9 cellular contexts compared by ENCODE assay signal in the genomic region with DNA sequence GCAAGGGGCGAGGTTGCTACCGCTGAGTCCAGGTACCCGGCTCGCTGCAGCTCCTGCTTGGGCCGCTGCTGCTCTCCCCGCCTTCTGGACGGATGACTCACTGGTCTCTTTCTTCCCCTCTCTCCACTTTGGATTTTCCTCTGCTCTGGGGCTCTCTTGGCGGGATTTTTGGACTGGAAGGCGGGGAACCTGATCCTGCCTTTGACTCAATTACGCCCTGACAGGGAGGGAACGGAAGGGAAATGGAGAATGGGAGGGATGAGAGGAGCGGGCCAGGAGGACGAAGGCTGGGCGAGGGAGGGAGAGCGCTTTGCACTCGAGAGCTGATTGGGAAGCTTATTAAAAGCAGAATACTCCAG. TPM values are rescaled to one million over a fixed set of nuclear protein-coding genes. Genes with fewer than 3 reads are reported as not detected.
A peak's percentile ranks its signal among the peaks of the same experiment; 100 is the strongest.
DNase-seq lines count a peak whose midpoint lies in the region; ATAC-seq, FAIRE-seq and TF ChIP-seq lines count a peak whose summit lies in the region.
"Had no signal": no experiment of that assay in that cellular context is flagged by ENCODE, and none has a peak within 500 bp of the region (broad histone marks: within the 10 kb centered on the region; RNA-seq: fewer than 3 reads in every experiment).

A gene with protein sequence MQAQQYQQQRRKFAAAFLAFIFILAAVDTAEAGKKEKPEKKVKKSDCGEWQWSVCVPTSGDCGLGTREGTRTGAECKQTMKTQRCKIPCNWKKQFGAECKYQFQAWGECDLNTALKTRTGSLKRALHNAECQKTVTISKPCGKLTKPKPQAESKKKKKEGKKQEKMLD (minus strand): TSS at position 251 of the 359 bp plus-strand sequence. CDS start 88,760 bp downstream, outside the sequence.

- 6% methylated on average over 16 of the region's 16 CpGs for WGBS in liver
- WGBS in tibial nerve, 2 donors, result 0 to 1% methylated on average over 16 of the region's 16 CpGs

- H3K36me3 ChIP-seq in A673 (ENCODE audit: insufficient read depth, low read length, poor library complexity, severe bottlenecking) (no peaks in the 10 kb centered on the region), colonic mucosa (no peaks in the 10 kb centered on the region), liver (ENCODE audit: control insufficient read depth in 4 of 4, insufficient read depth in 3 of 4, low read depth in 1 of 4, low read length in 3 of 4) (no peaks in the 10 kb centered on the region), tibial nerve (no peaks in the 10 kb centered on the region)

- H3K9ac ChIP-seq in colonic mucosa (ENCODE audit: low read depth in 2 of 2, low read length in 2 of 2), result no peak within 1 kb of the TSS
- H3K9ac ChIP-seq in liver (ENCODE audit: low read depth in 1 of 2, low read length in 2 of 2), result no peak within 1 kb of the TSS

- BruUV-seq in A673 (replicated peaks; lab: Mats Ljungman, UMichigan), result no TSS peak

- no peak for TF ChIP-seq POLR2A in tibial nerve (IDR thresholded peaks at IDR 0.05)

- no peak within 1 kb of the TSS for H3K27ac ChIP-seq in A673 (ENCODE audit: low read depth, low read length, poor library complexity, severe bottlenecking)
- no peak within 1 kb of the TSS for H3K27ac ChIP-seq in colonic mucosa
- no peak within 1 kb of the TSS for H3K27ac ChIP-seq in liver (ENCODE audit: low read depth in 1 of 2, low read length in 2 of 2)
- peak within 1 kb of the TSS in 2 of 4 donors; percentile 71 to 75 for H3K27ac ChIP-seq in tibial nerve

- TF ChIP-seq CTCF in A673 (conservative IDR thresholded peaks at IDR 0.05; ENCODE audit: low read depth, low read length), result no peak
- no peak for TF ChIP-seq CTCF in colonic mucosa (IDR thresholded peaks at IDR 0.05)
- TF ChIP-seq CTCF in liver (IDR thresholded peaks at IDR 0.05; ENCODE audit: low read depth, low read length, missing input control), result no peak
- no peak for TF ChIP-seq CTCF in tibial nerve (IDR thresholded peaks at IDR 0.05)

- H3K4me1 ChIP-seq in A673 (ENCODE audit: insufficient read depth, low read length, poor library complexity, severe bottlenecking) (no peaks in the 10 kb centered on the region), colonic mucosa (no peaks in the 10 kb centered on the region), liver (ENCODE audit: control insufficient read depth in 4 of 4, insufficient read depth in 4 of 4, low read length in 3 of 4) (peaks cover 0 to 14% (median 11%) of the 10 kb centered on the region in 4 donors), tibial nerve (peaks cover 0 to 33% (median 0%) of the 10 kb centered on the region in 4 donors)

- ATAC-seq in HG03196 (IDR thresholded peaks at IDR 0.05; ENCODE audit: unreplicated experiment), result no peak

- peak in 1 of 2 donors; percentile 38 for TF ChIP-seq EP300 in tibial nerve (IDR thresholded peaks at IDR 0.05)

- CTCF ChIA-PET in A673 (lab: Charles Lee), result no interaction called here

- intact Hi-C loops in A673 (cut with micrococcal nuclease; ENCODE audit: unreplicated experiment), result no loop called here
- intact Hi-C loops in colonic mucosa (cut with DNase I), result no loop called here

- POLR2A ChIA-PET in A673 (lab: Charles Lee; ENCODE audit: low non-redundant PET), result no interaction called here

- H3K4me3 ChIP-seq in A673 (ENCODE audit: low read depth, low read length, poor library complexity, severe bottlenecking) (no peak within 1 kb of the TSS), colonic mucosa (peak within 1 kb of the TSS; percentile 16), liver (ENCODE audit: low read depth in 1 of 3, low read length in 3 of 3) (peak within 1 kb of the TSS; percentile 15 to 51 (median 37)), tibial nerve (peak within 1 kb of the TSS; percentile 27 to 50 (median 43))

- H3K9me3 ChIP-seq in A673 (ENCODE audit: low read depth, low read length, poor library complexity, severe bottlenecking) (no peaks in the 10 kb centered on the region), colonic mucosa (no peaks in the 10 kb centered on the region), liver (ENCODE audit: control insufficient read depth in 4 of 4, low read length in 3 of 4) (no peaks in the 10 kb centered on the region), tibial nerve (no peaks in the 10 kb centered on the region)

- FAIRE-seq in RCC 7860 (lab: Jason Lieb, UNC), result no peak

- TF ChIP-seq RAD21 in liver (IDR thresholded peaks at IDR 0.05), result peak; percentile 14 to 18

- no peaks in the 10 kb centered on the region for H3K27me3 ChIP-seq in A673 (replicated peaks; ENCODE audit: insufficient read depth, low read depth, low read length, poor library complexity)
- no peaks in the 10 kb centered on the region for H3K27me3 ChIP-seq in colonic mucosa
- peaks cover 0 to 7% (median 0%) of the 10 kb centered on the region in 4 donors for H3K27me3 ChIP-seq in liver (ENCODE audit: control insufficient read depth in 4 of 4, insufficient read depth in 4 of 4, low read length in 3 of 4)
- no peaks in the 10 kb centered on the region for H3K27me3 ChIP-seq in tibial nerve

- peak; percentile 19 for DNase-seq in A673 (ENCODE audit: low spot score)
- peak; percentile 62 for DNase-seq in NCI-H2029 treated with DMSO at 0.1 percent for 48 hours (lab: John Stamatoyannopoulos, UW)
- DNase-seq in colonic mucosa, result no peak
- no peak for DNase-seq in tibial nerve (ENCODE audit: low spot score in 2 of 2)
- no peak for DNase-seq in NOMO-1 treated with DMSO at 0.1 percent for 48 hours (lab: John Stamatoyannopoulos, UW; ENCODE audit: unreplicated experiment)
- no peak for DNase-seq in RCC 7860 (ENCODE audit: low spot score)
- DNase-seq: activated B cell treated with CpG ODN at 0.5 μM for 24 hours had no signal

TF ChIP-seq in liver, 16 proteins besides CTCF, POLR2A, EP300 and RAD21:
- no peak for TF ChIP-seq REST (IDR thresholded peaks at IDR 0.05)
- no peak for TF ChIP-seq HNF4A (conservative IDR thresholded peaks at IDR 0.05)
- TF ChIP-seq YY1 (IDR thresholded peaks at IDR 0.05), result no peak
- peak; percentile 19 to 34 for TF ChIP-seq JUND (IDR thresholded peaks at IDR 0.05)
TF ChIP-seq in liver: peak in this region for 1.

RNA-seq across cellular contexts. Expression of the gene that starts here (rescaled TPM):
- 0.41 and 0.44 TPM in 2 replicates for total RNA-seq in A673 (2021)
- 1 to 10 TPM; 1.8 to 4.0 TPM for total RNA-seq in colonic mucosa
- total RNA-seq in liver, result 1 to 10 TPM in 1 of 2 donors, under 1 TPM in 1; 0.50 to 4.8 TPM
- polyA plus RNA-seq in liver, result 1 to 10 TPM; 1.3 to 2.0 TPM
- 10 to 100 TPM in 1 of 4 donors, 1 to 10 TPM in 3; 5.0 to 10.0 (median 7.4) TPM for total RNA-seq in tibial nerve
- total RNA-seq: activated B cell treated with CpG ODN at 0.5 μM for 24 hours had no signal

Comparison
In these comparisons a context has a peak if more than half of its experiments do, and no peak if none do; other contexts are left out.
1. Peak in DNase-seq in A673; RNA of the gene not detected or under 1 TPM.